8 cellular contexts compared by ENCODE assay signal in genomic region chr11:45252134-45252856, GRCh38. TPM values are rescaled to one million over a fixed set of nuclear protein-coding genes. Genes with fewer than 3 reads are reported as not detected.
DNase-seq lines count a peak whose midpoint lies in the region; ATAC-seq and TF ChIP-seq lines count a peak whose summit lies in the region.

No MANE protein-coding gene starts in this region.

- H3K36me3 ChIP-seq in right atrium auricular region: no peaks in the 10 kb centered on the region

- peak; percentile 13 to 35 for DNase-seq in activated CD4-positive, alpha-beta T cell treated with anti-CD3 and anti-CD28 coated beads for 24 hours (ENCODE audit: low read depth in 2 of 2)
- no peak for DNase-seq in activated CD4-positive, alpha-beta T cell treated with anti-CD3 and anti-CD28 coated beads for 1 hour
- peak; percentile 17 for DNase-seq in LNCaP clone FGC (ENCODE audit: low read depth)
- peak; percentile 31 for DNase-seq in activated T-cell treated with anti-CD3 and anti-CD28 coated beads, Interleukin-2, amount 50 U/mL, for 1 hour
- DNase-seq in right atrium auricular region (ENCODE audit: low spot score): no peak
- DNase-seq in stimulated activated CD4-positive, alpha-beta T cell treated with anti-CD3 and anti-CD28 coated beads, Interleukin-4, amount 100 ng/mL, for 24 hours: peak; percentile 20
- no peak for DNase-seq in NCI-H226

- no peaks in the 10 kb centered on the region for H3K9me3 ChIP-seq in right atrium auricular region

- peak; percentile 79 for TF ChIP-seq CTCF in LNCaP clone FGC (IDR thresholded peaks at IDR 0.05; ENCODE audit: control insufficient read depth, extremely low read depth, insufficient read depth)
- TF ChIP-seq CTCF in right atrium auricular region (IDR thresholded peaks at IDR 0.05): peak; percentile 62 to 78

- no peaks in the 10 kb centered on the region for H3K27me3 ChIP-seq in right atrium auricular region

- no peaks in the 10 kb centered on the region for H3K4me1 ChIP-seq in right atrium auricular region

- H3K4me3 ChIP-seq in LNCaP clone FGC (ENCODE audit: low read depth, low read length) (no peak overlapping the region), right atrium auricular region (peak overlapping the region; percentile 7 to 24)

- no peak for ATAC-seq in HG02571 (IDR thresholded peaks at IDR 0.05; ENCODE audit: unreplicated experiment)

- peak overlapping the region in 1 of 2 donors; percentile 58 for H3K27ac ChIP-seq in right atrium auricular region

RNA-seq across cellular contexts. Expression of gene SYT13, which starts 33.8 kb away (rescaled TPM):
- 10 to 100 TPM in 1 of 2 donors, 1 to 10 TPM in 1; 9.9 to 11.4 TPM for total RNA-seq in right atrium auricular region

Comparison
In these comparisons a context has a peak if more than half of its experiments do, and no peak if none do; other contexts are left out.
1. DNase-seq: peak in activated CD4-positive, alpha-beta T cell treated with anti-CD3 and anti-CD28 coated beads for 24 hours (2 of 2), LNCaP clone FGC (single experiment), activated T-cell treated with anti-CD3 and anti-CD28 coated beads, Interleukin-2, amount 50 U/mL, for 1 hour (single experiment) and stimulated activated CD4-positive, alpha-beta T cell treated with anti-CD3 and anti-CD28 coated beads, Interleukin-4, amount 100 ng/mL, for 24 hours (single experiment); none in activated CD4-positive, alpha-beta T cell treated with anti-CD3 and anti-CD28 coated beads for 1 hour (single experiment), right atrium auricular region (single experiment) and NCI-H226 (single experiment).